In genomic region chr22:46534177-46534776, GRCh38 we compare ENCODE assay signal across 23 cellular contexts. TPM values are rescaled to one million over a fixed set of nuclear protein-coding genes. Genes with fewer than 3 reads are reported as not detected.
A peak's percentile ranks its signal among the peaks of the same experiment; 100 is the strongest.
DNase-seq lines count a peak whose midpoint lies in the region; ATAC-seq and TF ChIP-seq lines count a peak whose summit lies in the region.
"Had no signal": no experiment of that assay in that cellular context is flagged by ENCODE, and none has a peak within 500 bp of the region (broad histone marks: within the 10 kb centered on the region; RNA-seq: fewer than 3 reads in every experiment).

No MANE protein-coding gene starts in this region.

- peaks cover 83% of the 10 kb centered on the region for H3K79me2 ChIP-seq in mammary epithelial cell (ENCODE audit: insufficient read depth, low read length)

- peaks cover 41% of the 10 kb centered on the region for H3K27me3 ChIP-seq in left ventricle myocardium inferior (ENCODE audit: low read depth)
- no peaks in the 10 kb centered on the region for H3K27me3 ChIP-seq in mammary epithelial cell (ENCODE audit: insufficient read depth, low read length)

- H4K20me1 ChIP-seq in mammary epithelial cell (ENCODE audit: insufficient read depth, low read length) = no peaks in the 10 kb centered on the region

- H3K27me3 Mint-ChIP-seq in nephron (ENCODE audit: low read depth) = peaks cover 43% of the 10 kb centered on the region

- H3K9me3 Mint-ChIP-seq in nephron = no peaks in the 10 kb centered on the region
- H3K9me3 Mint-ChIP-seq: CD8-positive, alpha-beta memory T cell had no signal

- WGBS in mammary epithelial cell (ENCODE audit: low coverage, missing lambda C conversion rate) = 100% methylated on average over 23 of the region's 30 CpGs

- dilution Hi-C loops in mammary epithelial cell (cut with HindIII; ENCODE audit: low sequenced_read_pairs) = no loop called here

- H3K4me1 Mint-ChIP-seq in nephron = peaks cover 21% of the 10 kb centered on the region

- in situ Hi-C loops in mammary epithelial cell (cut with MboI; ENCODE audit: low sequenced_read_pairs in 2 of 2) = loop anchor here (10.0 to 25.0 kb wide), 3 partner anchors 79 to 522 kb away; no protein-coding TSS in a partner anchor

- ATAC-seq in Right ventricle myocardium superior (ENCODE audit: poor library complexity) = no peak

- H3K9me3 ChIP-seq in left ventricle myocardium inferior (replicated peaks) (no peaks in the 10 kb centered on the region), mammary epithelial cell (replicated peaks; ENCODE audit: insufficient read depth, low read length) (peaks cover 4% of the 10 kb centered on the region)

- H3K4me1 ChIP-seq in left ventricle myocardium inferior (peaks cover 27% of the 10 kb centered on the region), mammary epithelial cell (ENCODE audit: insufficient read depth, low read length) (peaks cover 39% of the 10 kb centered on the region)

- no peaks in the 10 kb centered on the region for H3K36me3 ChIP-seq in left ventricle myocardium inferior
- H3K36me3 ChIP-seq in mammary epithelial cell (ENCODE audit: insufficient read depth, low read length) = peaks cover 5% of the 10 kb centered on the region

- H3K4me2 ChIP-seq in mammary epithelial cell (ENCODE audit: insufficient read depth, low read depth, low read length) = peak overlapping the region; percentile 77

- no peak overlapping the region for H2AFZ ChIP-seq in mammary epithelial cell (ENCODE audit: low read depth, low read length)

- no TSS peak for BruUV-seq in mammary epithelial cell (replicated peaks; lab: Mats Ljungman, UMichigan)

- DNase-seq in left ventricle myocardium inferior = peak; percentile 8
- DNase-seq in Right ventricle myocardium superior = no peak
- DNase-seq in mammary epithelial cell = no peak
- DNase-seq in NOMO-1 treated with DMSO at 0.1 percent for 48 hours (lab: John Stamatoyannopoulos, UW; ENCODE audit: unreplicated experiment) = no peak
- no peak for DNase-seq in NCI-H510A (lab: John Stamatoyannopoulos, UW)
- DNase-seq in activated CD8-positive, alpha-beta memory T cell treated with anti-CD3 and anti-CD28 coated beads, Interleukin-2, amount 50 U/mL, for 4 hours = no peak
- DNase-seq in medulla oblongata (ENCODE audit: extremely low spot score) = no peak
- DNase-seq: 8988T; AML-193; C1 segment of cervical spinal cord; Calu3; CD8-positive, alpha-beta memory T cell; GOT3; HCEC 1CT; KG1; NCI-H1092 treated with DMSO at 0.1 percent for 48 hours; NCI-H1436 treated with DMSO at 0.1 percent for 48 hours; NCI-H1930; NCI-H2227 treated with DMSO at 0.1 percent for 48 hours; NCI-H510A treated with DMSO at 0.1 percent for 48 hours; SHP77 treated with DMSO at 0.1 percent for 48 hours had no signal

- H3K9ac ChIP-seq in mammary epithelial cell (ENCODE audit: insufficient read depth, low read length) = no peak overlapping the region

- no peak for TF ChIP-seq CTCF in left ventricle myocardium inferior (IDR thresholded peaks at IDR 0.05; ENCODE audit: borderline replicate concordance)
- TF ChIP-seq CTCF in mammary epithelial cell (conservative IDR thresholded peaks at IDR 0.05 in 1 of 2, IDR thresholded peaks at IDR 0.05 in 1 of 2; ENCODE audit: extremely low read depth in 1 of 2, insufficient read depth in 1 of 2, low read depth in 1 of 2, low read length in 2 of 2) = no peak
- TF ChIP-seq CTCF in nephron (IDR thresholded peaks at IDR 0.05; ENCODE audit: unreplicated experiment in 3 of 3) = no peak

- peak overlapping the region in 2 of 3 experiments; percentile 21 to 46 for H3K4me3 Mint-ChIP-seq in nephron

- H3K27ac Mint-ChIP-seq in nephron = no peak overlapping the region
- H3K27ac Mint-ChIP-seq: CD8-positive, alpha-beta memory T cell had no signal

- CTCF ChIA-PET in mammary epithelial cell (lab: Charles Lee; ENCODE audit: low non-redundant PET) = no interaction called here

- H3K4me3 ChIP-seq in left ventricle myocardium inferior (no peak overlapping the region), mammary epithelial cell (replicated peaks in 1 of 3; ENCODE audit: insufficient read depth in 1 of 3, low read depth in 2 of 3, low read length in 3 of 3) (no peak overlapping the region)

- intact Hi-C loops in left ventricle myocardium inferior (cut with micrococcal nuclease) (no loop called here), Right ventricle myocardium superior (cut with DNase I) (no loop called here), mammary epithelial cell (cut with micrococcal nuclease) (no loop called here)

- no peak overlapping the region for H3K27ac ChIP-seq in left ventricle myocardium inferior (replicated peaks)
- no peak overlapping the region for H3K27ac ChIP-seq in mammary epithelial cell (ENCODE audit: insufficient read depth, low read depth, low read length)
- H3K27ac ChIP-seq: SK-N-MC had no signal

- H3K36me3 Mint-ChIP-seq in nephron (ENCODE audit: low read depth) = peaks cover 14% of the 10 kb centered on the region
- H3K36me3 Mint-ChIP-seq: CD8-positive, alpha-beta memory T cell had no signal

RNA-seq across cellular contexts. Expression of gene CELSR1, which starts 3.1 kb away (rescaled TPM):
- total RNA-seq in left ventricle myocardium inferior (8.9 TPM), Right ventricle myocardium superior (7.6 TPM), mammary epithelial cell (10 to 100 TPM; 66.6 to 69.5 TPM)
- 33.4 TPM for polyA plus RNA-seq in mammary epithelial cell
- 52.9 TPM for polyA minus RNA-seq in mammary epithelial cell
